Comparison of ENCODE assay signal across 17 cellular contexts in genomic region chr1:54400321-54400720, GRCh38. TPM values are rescaled to one million over a fixed set of nuclear protein-coding genes. Genes with fewer than 3 reads are reported as not detected.
DNase-seq lines count a peak whose midpoint lies in the region; TF ChIP-seq lines count a peak whose summit lies in the region.
"Had no signal": no experiment of that assay in that cellular context is flagged by ENCODE, and none has a peak within 500 bp of the region (broad histone marks: within the 10 kb centered on the region; RNA-seq: fewer than 3 reads in every experiment).

No MANE protein-coding gene starts in this region.

- no peak overlapping the region for H3K9ac ChIP-seq in endodermal cell (ENCODE audit: extremely low read depth, low read length, poor library complexity, severe bottlenecking)
- H3K9ac ChIP-seq: neural progenitor cell had no signal

- peaks cover 55% of the 10 kb centered on the region for H3K4me1 ChIP-seq in CD4-positive, alpha-beta memory T cell (ENCODE audit: insufficient read depth, low read length)
- H3K4me1 ChIP-seq in endodermal cell (ENCODE audit: control insufficient read depth, insufficient read depth, low read length): peaks cover 21% of the 10 kb centered on the region
- H3K4me1 ChIP-seq in breast epithelium: peaks cover 0 to 7% of the 10 kb centered on the region in 2 donors

- H3K27ac ChIP-seq in CD4-positive, alpha-beta memory T cell (ENCODE audit: low read depth, low read length): no peak overlapping the region
- no peak overlapping the region for H3K27ac ChIP-seq in endodermal cell (ENCODE audit: low read depth, low read length)
- H3K27ac ChIP-seq in breast epithelium: no peak overlapping the region
- H3K27ac ChIP-seq: esophagus muscularis mucosa, neural progenitor cell, Peyer's patch had no signal

- peaks cover 0 to 1% (median 0%) of the 10 kb centered on the region in 8 donors for H3K9me3 Mint-ChIP-seq in CD4-positive, alpha-beta memory T cell
- no peaks in the 10 kb centered on the region for H3K9me3 Mint-ChIP-seq in endodermal cell
- H3K9me3 Mint-ChIP-seq: H9, neural progenitor cell, WTC11 had no signal

- H3K4me1 Mint-ChIP-seq in CD4-positive, alpha-beta memory T cell: peaks cover 54 to 88% (median 67%) of the 10 kb centered on the region in 4 donors
- H3K4me1 Mint-ChIP-seq in endodermal cell: peaks cover 75% of the 10 kb centered on the region

- peak overlapping the region in 4 of 7 donors; percentile 26 to 76 (median 54) for H3K27ac Mint-ChIP-seq in CD4-positive, alpha-beta memory T cell
- H3K27ac Mint-ChIP-seq in endodermal cell: no peak overlapping the region
- H3K27ac Mint-ChIP-seq: neural progenitor cell, WTC11 had no signal

- TF ChIP-seq CTCF in GM10248 (IDR thresholded peaks at IDR 0.05; ENCODE audit: control extremely low read depth, extremely low read depth, low read depth, missing control alignments) (peak; percentile 0), endodermal cell (conservative IDR thresholded peaks at IDR 0.05) (no peak), breast epithelium (IDR thresholded peaks at IDR 0.05) (no peak)

- H3K27me3 Mint-ChIP-seq in CD4-positive, alpha-beta memory T cell: no peaks in the 10 kb centered on the region
- H3K27me3 Mint-ChIP-seq in endodermal cell (ENCODE audit: insufficient read depth): no peaks in the 10 kb centered on the region

- no peak overlapping the region for H3K4me3 ChIP-seq in CD4-positive, alpha-beta memory T cell (ENCODE audit: low read length in 2 of 2)
- H3K4me3 ChIP-seq in endodermal cell (ENCODE audit: low read length) (peak overlapping the region; percentile 98), breast epithelium (no peak overlapping the region)
- H3K4me3 ChIP-seq: esophagus muscularis mucosa, neural progenitor cell, Peyer's patch had no signal

- WGBS in endodermal cell (ENCODE audit: insufficient coverage in 1 of 2, insufficient read length in 1 of 2), 2 experiments: 95 to 100% methylated on average over 1 to 2 of the region's 2 CpGs

- intact Hi-C loops in CD4-positive, alpha-beta memory T cell (cut with micrococcal nuclease): no loop called here
- intact Hi-C loops in breast epithelium (cut with DNase I; ENCODE audit: low total_unique reads): loop anchor here (10.0 kb wide), 2 partner anchors 136 to 404 kb away; partner anchors contain the start of gene TTC22

- DNase-seq in CD4-positive, alpha-beta memory T cell: no peak
- DNase-seq in GM10248 (ENCODE audit: extremely low spot score) (peak; percentile 50), MV-4-11 (lab: John Stamatoyannopoulos, UW) (peak; percentile 29), endodermal cell (no peak), NCI-H2029 treated with DMSO at 0.1 percent for 48 hours (lab: John Stamatoyannopoulos, UW) (no peak), NCI-H1930 (lab: John Stamatoyannopoulos, UW) (no peak), breast epithelium (ENCODE audit: low spot score in 2 of 2) (no peak)
- DNase-seq: DMS79, H9, IMR-90, mesenchymal stem cell, NCI-H2081, NCI-H774, Peyer's patch had no signal

- CTCF ChIA-PET in CD4-positive, alpha-beta memory T cell (lab: Charles Lee; ENCODE audit: partially characterized antibody): no interaction called here
- CTCF ChIA-PET in GM10248 (lab: Yijun Ruan, JAX): no interaction called here

- peaks cover 65 to 75% of the 10 kb centered on the region in 2 donors for H3K36me3 Mint-ChIP-seq in CD4-positive, alpha-beta memory T cell
- H3K36me3 Mint-ChIP-seq in endodermal cell (ENCODE audit: low read depth): peaks cover 88% of the 10 kb centered on the region

- no peaks in the 10 kb centered on the region for H3K27me3 ChIP-seq in CD4-positive, alpha-beta memory T cell (ENCODE audit: insufficient read depth, low read length)
- H3K27me3 ChIP-seq in endodermal cell (ENCODE audit: control insufficient read depth, insufficient read depth, low read length, poor library complexity, severe bottlenecking) (no peaks in the 10 kb centered on the region), breast epithelium (no peaks in the 10 kb centered on the region)
- H3K27me3 ChIP-seq: esophagus muscularis mucosa, neural progenitor cell, Peyer's patch had no signal

- POLR2A ChIA-PET in CD4-positive, alpha-beta memory T cell (lab: Charles Lee; ENCODE audit: partially characterized antibody): no interaction called here
- POLR2A ChIA-PET in GM10248 (lab: Yijun Ruan, JAX): no interaction called here

- peaks cover 42% of the 10 kb centered on the region for H3K36me3 ChIP-seq in CD4-positive, alpha-beta memory T cell (ENCODE audit: insufficient read depth, low read length)
- H3K36me3 ChIP-seq in endodermal cell (ENCODE audit: control insufficient read depth, insufficient read depth, low read length) (peaks cover 95% of the 10 kb centered on the region), breast epithelium (no peaks in the 10 kb centered on the region)

- H3K4me3 Mint-ChIP-seq in CD4-positive, alpha-beta memory T cell: peak overlapping the region in 5 of 8 donors; percentile 13 to 65 (median 52)
- H3K4me3 Mint-ChIP-seq in endodermal cell: peak overlapping the region; percentile 88
- H3K4me3 Mint-ChIP-seq: H9, neural progenitor cell, WTC11 had no signal

- TF ChIP-seq POLR2A in breast epithelium (IDR thresholded peaks at IDR 0.05): no peak

- no peaks in the 10 kb centered on the region for H3K9me3 ChIP-seq in CD4-positive, alpha-beta memory T cell (ENCODE audit: control insufficient read depth in 1 of 2, low read length in 2 of 2)
- no peaks in the 10 kb centered on the region for H3K9me3 ChIP-seq in endodermal cell (ENCODE audit: control insufficient read depth, low read length)
- no peaks in the 10 kb centered on the region for H3K9me3 ChIP-seq in breast epithelium
- H3K9me3 ChIP-seq: esophagus muscularis mucosa, Peyer's patch had no signal

RNA-seq across cellular contexts. Expression of gene SSBP3, which starts 5.9 kb away (rescaled TPM):
- total RNA-seq in CD4-positive, alpha-beta memory T cell: 10 to 100 TPM; 67.6 to 87.6 TPM
- polyA plus RNA-seq in CD4-positive, alpha-beta memory T cell: 10 to 100 TPM; 10.9 to 22.7 TPM
- total RNA-seq in endodermal cell: 100 to 1,000 TPM; 342 TPM
- polyA plus RNA-seq in endodermal cell (2013, experiment 1 of 2): 245 TPM
- polyA plus RNA-seq in endodermal cell (2013, experiment 2 of 2): 232 TPM
- 10 to 100 TPM; 21.3 to 28.0 (median 25.6) TPM for total RNA-seq in breast epithelium

Comparison
In these comparisons a context has a peak if more than half of its experiments do, and no peak if none do; other contexts are left out.
1. DNase-seq: peak in GM10248 (single experiment) and MV-4-11 (single experiment); none in CD4-positive, alpha-beta memory T cell (0 of 5), endodermal cell (single experiment), NCI-H2029 treated with DMSO at 0.1 percent for 48 hours (single experiment), NCI-H1930 (0 of 2) and breast epithelium (0 of 2).